ENCODE assay signal across 3 cellular contexts in genomic region chr2:157760949-157761348, GRCh38.
TF ChIP-seq lines count a peak whose summit lies in the region.

No MANE protein-coding gene starts in this region.

TF ChIP-seq in SK-N-SH, 30 proteins besides CTCF, POLR2A, EP300 and RAD21 (continues in another document):
- TF ChIP-seq MEF2A (IDR thresholded peaks at IDR 0.05; ENCODE audit: borderline replicate concordance, low read depth) = no peak
- no peak for TF ChIP-seq NFIC (IDR thresholded peaks at IDR 0.05; ENCODE audit: borderline replicate concordance)
- no peak for TF ChIP-seq ZBTB33 (IDR thresholded peaks at IDR 0.05; ENCODE audit: borderline replicate concordance, low read depth)
- no peak for TF ChIP-seq CHD2 (IDR thresholded peaks at IDR 0.05; ENCODE audit: low read length, partially characterized antibody)
- TF ChIP-seq TCF12 (IDR thresholded peaks at IDR 0.05) = no peak
- no peak for TF ChIP-seq SMC3 (IDR thresholded peaks at IDR 0.05; ENCODE audit: low read depth, low read length)
- TF ChIP-seq IRF3 (IDR thresholded peaks at IDR 0.05; ENCODE audit: low read depth, low read length) = no peak
- TF ChIP-seq EZH2phosphoT487 (IDR thresholded peaks at IDR 0.05; ENCODE audit: borderline replicate concordance, low read depth) = no peak
- no peak for TF ChIP-seq REST (IDR thresholded peaks at IDR 0.05; ENCODE audit: low read depth, low read length)
- no peak for TF ChIP-seq USF1 (IDR thresholded peaks at IDR 0.05; ENCODE audit: borderline replicate concordance, low read depth)

TF ChIP-seq in SK-N-SH treated with all-trans-retinoic acid at 6 μM for 48 hours, 23 proteins besides CTCF, POLR2A, EP300 and RAD21:
- TF ChIP-seq OSR1 (CRISPR knock-in tag; IDR thresholded peaks at IDR 0.05) (no peak), TSHZ2 (CRISPR knock-in tag; IDR thresholded peaks at IDR 0.05) (no peak), CSRNP3 (CRISPR knock-in tag; IDR thresholded peaks at IDR 0.05) (no peak), BACH2 (CRISPR knock-in tag; IDR thresholded peaks at IDR 0.05; ENCODE audit: borderline replicate concordance) (no peak), SNAI2 (CRISPR knock-in tag; IDR thresholded peaks at IDR 0.05) (no peak), ZNF565 (CRISPR knock-in tag; conservative IDR thresholded peaks at IDR 0.05; ENCODE audit: low read depth) (no peak), CREB5 (CRISPR knock-in tag; IDR thresholded peaks at IDR 0.05; ENCODE audit: low read depth) (no peak), GLIS3 (CRISPR knock-in tag; IDR thresholded peaks at IDR 0.05) (no peak), ZC3H10 (CRISPR knock-in tag; IDR thresholded peaks at IDR 0.05) (no peak), PPARA (CRISPR knock-in tag; IDR thresholded peaks at IDR 0.05; ENCODE audit: borderline replicate concordance) (no peak), TCF4 (CRISPR knock-in tag; IDR thresholded peaks at IDR 0.05; ENCODE audit: borderline replicate concordance) (no peak), ZFP30 (CRISPR knock-in tag; IDR thresholded peaks at IDR 0.05) (no peak)

TF ChIP-seq in K562, 482 proteins besides CTCF, POLR2A, EP300 and RAD21 (continues in another document):
- no peak for TF ChIP-seq CEBPG (CRISPR knock-in tag; IDR thresholded peaks at IDR 0.05)
- peak in 1 of 2 experiments; percentile 43; a peak in 1 of 4 replicates for TF ChIP-seq CEBPG (tag; conservative IDR thresholded peaks at IDR 0.05 in 1 of 2, IDR thresholded peaks at IDR 0.05 in 1 of 2)
- no peak for TF ChIP-seq HMBOX1 (IDR thresholded peaks at IDR 0.05)
- no peak for TF ChIP-seq VEZF1 (CRISPR knock-in tag; IDR thresholded peaks at IDR 0.05)
- 0 out of 2 replicates have a peak, but pooled peaks have one; percentile 18 for TF ChIP-seq ELF1 (tag; IDR thresholded peaks at IDR 0.05)
- TF ChIP-seq FOXJ3 (CRISPR knock-in tag; IDR thresholded peaks at IDR 0.05) = no peak
- TF ChIP-seq CBFA2T3 (IDR thresholded peaks at IDR 0.05) = peak; percentile 45
- TF ChIP-seq CHD7 (IDR thresholded peaks at IDR 0.05; ENCODE audit: low read depth, low read length) = no peak
- TF ChIP-seq NCOA4 (IDR thresholded peaks at IDR 0.05; ENCODE audit: partially characterized antibody) = no peak
- TF ChIP-seq TCF15 (CRISPR knock-in tag; IDR thresholded peaks at IDR 0.05) = no peak
- TF ChIP-seq STAG1 (CRISPR knock-in tag; IDR thresholded peaks at IDR 0.05; ENCODE audit: borderline replicate concordance) = no peak
- TF ChIP-seq PHF20 (IDR thresholded peaks at IDR 0.05; ENCODE audit: partially characterized antibody) = no peak
- TF ChIP-seq MCM7 (IDR thresholded peaks at IDR 0.05) = no peak
- TF ChIP-seq TEAD4 (IDR thresholded peaks at IDR 0.05; ENCODE audit: low read length) = peak; percentile 56
- no peak for TF ChIP-seq TEAD4 (CRISPR knock-in tag; IDR thresholded peaks at IDR 0.05; ENCODE audit: borderline replicate concordance)
- no peak for TF ChIP-seq PATZ1 (CRISPR knock-in tag; IDR thresholded peaks at IDR 0.05; ENCODE audit: borderline replicate concordance)
- TF ChIP-seq ZSCAN29 (IDR thresholded peaks at IDR 0.05) = no peak
- no peak for TF ChIP-seq ZNF695 (CRISPR knock-in tag; IDR thresholded peaks at IDR 0.05)
- TF ChIP-seq NUFIP1 (IDR thresholded peaks at IDR 0.05; ENCODE audit: partially characterized antibody) = no peak
- TF ChIP-seq LCOR (CRISPR knock-in tag; IDR thresholded peaks at IDR 0.05) = no peak
- TF ChIP-seq COPS2 (conservative IDR thresholded peaks at IDR 0.05) = no peak
- no peak for TF ChIP-seq CTCFL (IDR thresholded peaks at IDR 0.05; ENCODE audit: borderline replicate concordance, insufficient read depth, low read depth, low read length, poor library complexity, severe bottlenecking)
- 0 out of 2 replicates have a peak, but pooled peaks have one; percentile 16 for TF ChIP-seq SPI1 (IDR thresholded peaks at IDR 0.05; ENCODE audit: borderline replicate concordance, low read depth, low read length)
- TF ChIP-seq CC2D1A (IDR thresholded peaks at IDR 0.05) = 0 out of 2 replicates have a peak, but pooled peaks have one; percentile 30
- no peak for TF ChIP-seq DPF2 (IDR thresholded peaks at IDR 0.05)
- TF ChIP-seq NR2C1 (IDR thresholded peaks at IDR 0.05) = peak; percentile 26; the same call in 1 of the 2 replicates
- no peak for TF ChIP-seq NR2C1 (tag; IDR thresholded peaks at IDR 0.05)
- no peak for TF ChIP-seq ZKSCAN3 (CRISPR knock-in tag; IDR thresholded peaks at IDR 0.05)
- TF ChIP-seq ETV1 (tag; conservative IDR thresholded peaks at IDR 0.05; ENCODE audit: low read depth) = no peak
